Comparison of ENCODE assay signal across 21 cellular contexts in genomic region chr15:31175484-31175883, GRCh38.
DNase-seq lines count a peak whose midpoint lies in the region; ATAC-seq and TF ChIP-seq lines count a peak whose summit lies in the region.
"Had no signal": no experiment of that assay in that cellular context is flagged by ENCODE, and none has a peak within 500 bp of the region (broad histone marks: within the 10 kb centered on the region; RNA-seq: fewer than 3 reads in every experiment).

No MANE protein-coding gene starts in this region.

- peaks cover 5% of the 10 kb centered on the region for H3K9me3 Mint-ChIP-seq in CD8-positive, alpha-beta T cell

- no peak overlapping the region for H2AK5ac ChIP-seq in neuronal stem cell (ENCODE audit: low read depth, low read length)

- no peak overlapping the region for H2BK12ac ChIP-seq in neuronal stem cell (ENCODE audit: low read length)

- no peak overlapping the region for H3K27ac ChIP-seq in right atrium auricular region
- H3K27ac ChIP-seq in heart right ventricle: no peak overlapping the region
- H3K27ac ChIP-seq in neuronal stem cell (replicated peaks; ENCODE audit: low read length): no peak overlapping the region
- no peak overlapping the region for H3K27ac ChIP-seq in CD8-positive, alpha-beta T cell (ENCODE audit: low read depth, low read length)

- H3K36me3 ChIP-seq in right atrium auricular region (no peaks in the 10 kb centered on the region), heart right ventricle (no peaks in the 10 kb centered on the region), neuronal stem cell (replicated peaks in 1 of 2; ENCODE audit: control insufficient read depth in 2 of 2, insufficient read depth in 2 of 2, low read length in 2 of 2) (no peaks in the 10 kb centered on the region)
- no peaks in the 10 kb centered on the region for H3K36me3 ChIP-seq in CD8-positive, alpha-beta T cell (ENCODE audit: insufficient read depth, low read length)

- POLR2A ChIA-PET in GM10248 (lab: Yijun Ruan, JAX): no interaction called here
- POLR2A ChIA-PET in CD8-positive, alpha-beta T cell (lab: Charles Lee): no interaction called here

- no peak overlapping the region for H3K27ac Mint-ChIP-seq in CD8-positive, alpha-beta T cell
- H3K27ac Mint-ChIP-seq: CD4-positive, CD25-positive, alpha-beta regulatory T cell; HFFc6 had no signal

- no peak overlapping the region for H3K4me3 Mint-ChIP-seq in CD8-positive, alpha-beta T cell
- H3K4me3 Mint-ChIP-seq: CD4-positive, CD25-positive, alpha-beta regulatory T cell; HFFc6 had no signal

- ATAC-seq in heart right ventricle: no peak
- no peak for ATAC-seq in CD8-positive, alpha-beta T cell
- ATAC-seq: HCT116 had no signal

- peak; percentile 30 for DNase-seq in right atrium auricular region (ENCODE audit: low spot score)
- no peak for DNase-seq in heart right ventricle
- peak; percentile 9 for DNase-seq in GM10248 (ENCODE audit: extremely low spot score)
- peak; percentile 12 for DNase-seq in GM13977 (ENCODE audit: low spot score)
- DNase-seq in neuronal stem cell (ENCODE audit: low spot score): no peak
- no peak for DNase-seq in CD8-positive, alpha-beta T cell
- no peak for DNase-seq in NCI-H2107 (lab: John Stamatoyannopoulos, UW)
- no peak for DNase-seq in islet precursor cell
- DNase-seq: ACHN; AML-193; Caco-2; CD4-positive, CD25-positive, alpha-beta regulatory T cell; DMS153; DMS79; GDM1; GOT3; H7; HFFc6; Kasumi-1; KG1 had no signal

- H2BK120ac ChIP-seq in neuronal stem cell (ENCODE audit: low read depth, low read length): no peak overlapping the region

- no peak overlapping the region for H4K91ac ChIP-seq in neuronal stem cell (ENCODE audit: low read depth, low read length, poor library complexity)

- in situ Hi-C loops in GM13977 (cut with MboI; ENCODE audit: low pct_unique_long_range_greater_than_20kb, low sequenced_read_pairs, unreplicated experiment): no loop called here

- TF ChIP-seq CTCF in right atrium auricular region (IDR thresholded peaks at IDR 0.05): no peak
- TF ChIP-seq CTCF in heart right ventricle (IDR thresholded peaks at IDR 0.05): no peak
- TF ChIP-seq CTCF in GM10248 (IDR thresholded peaks at IDR 0.05; ENCODE audit: control extremely low read depth, extremely low read depth, low read depth, missing control alignments): no peak
- no peak for TF ChIP-seq CTCF in GM13977 (IDR thresholded peaks at IDR 0.05; ENCODE audit: extremely low read depth, insufficient read depth, missing control alignments)
- no peak for TF ChIP-seq CTCF in CD8-positive, alpha-beta T cell (IDR thresholded peaks at IDR 0.05)

- no peak overlapping the region for H2BK5ac ChIP-seq in neuronal stem cell (ENCODE audit: low read length)

- H3K14ac ChIP-seq in neuronal stem cell (ENCODE audit: low read length): peak overlapping the region; percentile 60

- no peaks in the 10 kb centered on the region for H3K79me1 ChIP-seq in neuronal stem cell (ENCODE audit: low read depth, low read length)

- no peak overlapping the region for H3K4me2 ChIP-seq in neuronal stem cell (ENCODE audit: insufficient read depth, low read length, poor library complexity, severe bottlenecking)

- no peak overlapping the region for H2BK15ac ChIP-seq in neuronal stem cell (ENCODE audit: low read length)

- WGBS in heart right ventricle, 2 donors: 85 to 90% methylated on average over 9 of the region's 9 CpGs
- no CpG with 5 or more reads among the region's 9 CpGs for WGBS in neuronal stem cell (ENCODE audit: extremely low coverage in 2 of 2, insufficient read length in 2 of 2, insufficient replicate concordance in 1 of 2), 2 donors

- no peak overlapping the region for H4K8ac ChIP-seq in neuronal stem cell (ENCODE audit: low read depth, low read length)

- H3K4me3 ChIP-seq in right atrium auricular region: no peak overlapping the region
- H3K4me3 ChIP-seq in heart right ventricle: no peak overlapping the region
- H3K4me3 ChIP-seq in neuronal stem cell (ENCODE audit: low read length in 2 of 2): no peak overlapping the region
- H3K4me3 ChIP-seq in CD8-positive, alpha-beta T cell (ENCODE audit: low read depth, low read length): no peak overlapping the region

- no peaks in the 10 kb centered on the region for H3K4me1 ChIP-seq in right atrium auricular region
- no peaks in the 10 kb centered on the region for H3K4me1 ChIP-seq in heart right ventricle
- peaks cover 0 to 2% of the 10 kb centered on the region in 2 donors for H3K4me1 ChIP-seq in neuronal stem cell (ENCODE audit: control insufficient read depth in 2 of 2, insufficient read depth in 1 of 2, low read depth in 1 of 2, low read length in 2 of 2)
- peaks cover 10% of the 10 kb centered on the region for H3K4me1 ChIP-seq in CD8-positive, alpha-beta T cell (ENCODE audit: insufficient read depth, low read length)
- H3K4me1 ChIP-seq: Caco-2 had no signal

- H3K9me3 ChIP-seq in right atrium auricular region (peaks cover 0 to 11% of the 10 kb centered on the region in 2 donors), heart right ventricle (peaks cover 0 to 12% (median 0%) of the 10 kb centered on the region in 11 donors), neuronal stem cell (replicated peaks in 1 of 2; ENCODE audit: control insufficient read depth in 2 of 2, insufficient read depth in 1 of 2, low read depth in 1 of 2, low read length in 2 of 2) (no peaks in the 10 kb centered on the region)
- no peaks in the 10 kb centered on the region for H3K9me3 ChIP-seq in CD8-positive, alpha-beta T cell (ENCODE audit: low read length)
- H3K9me3 ChIP-seq: Caco-2 had no signal

- H2AFZ ChIP-seq in neuronal stem cell (ENCODE audit: low read length): no peak overlapping the region

- intact Hi-C loops in heart right ventricle (cut with DNase I): no loop called here
- intact Hi-C loops in CD8-positive, alpha-beta T cell (cut with DNase I, micrococcal nuclease): no loop called here

- no peaks in the 10 kb centered on the region for H3K27me3 Mint-ChIP-seq in CD8-positive, alpha-beta T cell (ENCODE audit: low read depth)
- H3K27me3 Mint-ChIP-seq: CD4-positive, CD25-positive, alpha-beta regulatory T cell had no signal

- H3K23ac ChIP-seq in neuronal stem cell (ENCODE audit: low read depth, low read length, poor library complexity): no peak overlapping the region

- H3K18ac ChIP-seq in neuronal stem cell (ENCODE audit: low read length): no peak overlapping the region

- H3K27me3 ChIP-seq in right atrium auricular region (no peaks in the 10 kb centered on the region), heart right ventricle (no peaks in the 10 kb centered on the region), neuronal stem cell (ENCODE audit: control insufficient read depth in 3 of 3, insufficient read depth in 3 of 3, low read depth in 1 of 3, low read length in 3 of 3) (no peaks in the 10 kb centered on the region)
- H3K27me3 ChIP-seq in CD8-positive, alpha-beta T cell (ENCODE audit: insufficient read depth, low read length): no peaks in the 10 kb centered on the region

- CTCF ChIA-PET in GM10248 (lab: Yijun Ruan, JAX): no interaction called here
- CTCF ChIA-PET in CD8-positive, alpha-beta T cell (lab: Charles Lee): interaction anchor here (0.8 kb wide), 1 partner anchor 46 kb away, joined by 3 read pairs; no protein-coding TSS in a partner anchor

- peaks cover 19% of the 10 kb centered on the region for H3K4me1 Mint-ChIP-seq in CD8-positive, alpha-beta T cell (ENCODE audit: low read depth)

- no peak overlapping the region for H3K9ac ChIP-seq in neuronal stem cell (ENCODE audit: low read depth, low read length, poor library complexity)

- H3K4ac ChIP-seq in neuronal stem cell (ENCODE audit: low read length): no peak overlapping the region

- no peaks in the 10 kb centered on the region for H3K36me3 Mint-ChIP-seq in CD8-positive, alpha-beta T cell
- H3K36me3 Mint-ChIP-seq: CD4-positive, CD25-positive, alpha-beta regulatory T cell had no signal

Comparison
In these comparisons a context has a peak if more than half of its experiments do, and no peak if none do; other contexts are left out.
1. DNase-seq: peak in right atrium auricular region (single experiment), GM10248 (single experiment) and GM13977 (single experiment); none in heart right ventricle (0 of 2), neuronal stem cell (single experiment), CD8-positive, alpha-beta T cell (0 of 7), NCI-H2107 (single experiment) and islet precursor cell (single experiment).